Comparison of ENCODE assay signal across 26 cellular contexts in genomic region chr2:57111531-57111930, GRCh38.
"Had no signal": no experiment of that assay in that cellular context is flagged by ENCODE, and none has a peak within 500 bp of the region (broad histone marks: within the 10 kb centered on the region; RNA-seq: fewer than 3 reads in every experiment).

No MANE protein-coding gene starts in this region.

- H3K27ac ChIP-seq: coronary artery, dorsolateral prefrontal cortex, epithelial cell of prostate, esophagus squamous epithelium, gastrocnemius medialis, heart right ventricle, left lung, lower lobe of right lung had no signal

- DNase-seq: dermis blood vessel endothelial cell; dorsolateral prefrontal cortex; effector CD4-positive, alpha-beta T cell; effector memory CD4-positive, alpha-beta T cell; erythroblast; esophagus squamous epithelium; foreskin fibroblast; foreskin melanocyte; gastrocnemius medialis; glutamatergic neuron; head of caudate nucleus; heart right ventricle; hippocampal formation; left cardiac atrium; left lung; left ventricle myocardium superior; lower lobe of right lung; mesenchymal stem cell; mucosa of descending colon; naive B cell had no signal

- H3K36me3 ChIP-seq: esophagus squamous epithelium, gastrocnemius medialis, heart right ventricle, left lung, lower lobe of right lung had no signal

- H3K27me3 ChIP-seq: dorsolateral prefrontal cortex, esophagus squamous epithelium, gastrocnemius medialis, heart right ventricle, left lung had no signal

- H3K4me1 ChIP-seq: esophagus squamous epithelium, gastrocnemius medialis, heart right ventricle, left lung, lower lobe of right lung had no signal

- H3K4me3 ChIP-seq: coronary artery, dorsolateral prefrontal cortex, esophagus squamous epithelium, gastrocnemius medialis, heart right ventricle, left lung, lower lobe of right lung, mucosa of descending colon had no signal

- H3K9me3 ChIP-seq: gastrocnemius medialis, lower lobe of right lung had no signal

- FAIRE-seq: colon, islet of Langerhans, keratinocyte had no signal

- ATAC-seq: esophagus mucosa, gastrocnemius medialis, heart right ventricle, left cardiac atrium, left lung, left ventricle myocardium superior, lower lobe of right lung, mucosa of descending colon had no signal
